In the genomic region with DNA sequence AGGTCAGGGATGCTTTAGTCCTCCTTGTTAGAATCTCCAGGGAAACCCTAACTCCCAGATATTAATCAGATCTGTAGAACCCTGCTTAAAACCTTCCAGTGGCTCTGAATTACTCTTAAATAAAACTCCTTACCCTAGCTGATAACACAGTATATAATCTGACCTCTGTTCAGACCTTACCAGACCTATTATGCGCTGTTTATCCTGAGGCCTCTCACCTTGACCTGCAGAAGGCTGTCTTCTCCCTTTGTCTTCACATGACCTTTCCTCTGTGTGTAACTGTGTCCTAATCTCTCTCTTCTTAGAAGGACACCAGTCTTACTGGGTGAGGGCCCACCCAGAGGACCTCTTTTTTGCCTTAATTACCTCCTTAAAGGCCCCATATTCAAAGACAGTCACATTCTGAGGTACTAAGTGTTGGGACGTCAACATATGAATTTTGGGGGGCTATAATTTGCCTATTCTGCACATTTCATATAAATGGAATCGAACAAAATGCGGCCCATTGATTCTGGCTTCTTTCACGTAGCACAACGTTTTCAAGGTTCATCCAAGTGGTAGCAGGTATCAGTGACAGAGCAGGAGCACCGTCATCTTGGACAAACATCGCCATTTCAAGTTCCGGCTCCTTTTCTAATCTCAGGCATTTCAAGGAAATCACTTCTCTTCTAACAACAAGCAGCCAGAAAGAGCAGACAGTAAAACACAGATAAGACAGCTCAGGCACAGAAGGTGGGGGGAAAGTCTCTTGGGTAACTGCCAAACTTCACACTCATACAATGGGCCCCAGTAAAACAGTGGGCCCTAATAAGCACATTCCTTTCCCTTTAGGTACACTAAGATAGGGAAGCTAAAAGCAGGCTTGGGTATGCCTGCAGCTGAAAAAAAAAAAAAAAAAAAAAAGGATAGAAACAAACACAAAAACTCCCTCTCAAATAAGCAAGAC, we compare ENCODE assay signal across 11 cellular contexts.
DNase-seq lines count a peak whose midpoint lies in the region; ATAC-seq, FAIRE-seq and TF ChIP-seq lines count a peak whose summit lies in the region.
"Had no signal": no experiment of that assay in that cellular context is flagged by ENCODE, and none has a peak within 500 bp of the region (broad histone marks: within the 10 kb centered on the region; RNA-seq: fewer than 3 reads in every experiment).

No MANE protein-coding gene starts in this region.

- H3K36me3 ChIP-seq in SJSA1 (no peaks in the 10 kb centered on the region), stomach smooth muscle (ENCODE audit: control insufficient read depth in 2 of 2, insufficient read depth in 2 of 2, low read length in 2 of 2) (no peaks in the 10 kb centered on the region), pancreas (no peaks in the 10 kb centered on the region)

- TF ChIP-seq CTCF in cardiac fibroblast (IDR thresholded peaks at IDR 0.05; ENCODE audit: low read depth, low read length) (no peak), pancreas (IDR thresholded peaks at IDR 0.05) (no peak), GM13976 (IDR thresholded peaks at IDR 0.05; ENCODE audit: borderline replicate concordance, control extremely low read depth, extremely low read depth, insufficient read depth, missing control alignments) (no peak)

- WGBS in pancreas, 2 donors = 67 to 74% methylated on average over 9 of the region's 9 CpGs

- H3K4me3 ChIP-seq in SJSA1 (no peak overlapping the region), cardiac fibroblast (replicated peaks in 1 of 2; ENCODE audit: low read depth in 2 of 2, low read length in 2 of 2) (no peak overlapping the region), stomach smooth muscle (ENCODE audit: low read length in 2 of 2) (peak overlapping the region in 1 of 2 donors; percentile 54), pancreas (no peak overlapping the region)
- H3K4me3 ChIP-seq: lung had no signal

- H3K27ac ChIP-seq in SJSA1 (peak overlapping the region; percentile 9; the same call in 1 of the 2 replicates), stomach smooth muscle (ENCODE audit: low read length) (peak overlapping the region; percentile 66), pancreas (peak overlapping the region in 1 of 4 donors; percentile 6)

- in situ Hi-C loops in GM13976 (cut with MboI; ENCODE audit: low sequenced_read_pairs, unreplicated experiment) = no loop called here

- peaks cover 25% of the 10 kb centered on the region for H3K4me1 ChIP-seq in SJSA1 (replicated peaks)
- H3K4me1 ChIP-seq in stomach smooth muscle (ENCODE audit: control insufficient read depth, insufficient read depth, low read length) = peaks cover 58% of the 10 kb centered on the region
- H3K4me1 ChIP-seq in pancreas = no peaks in the 10 kb centered on the region

- intact Hi-C loops in left colon (cut with DNase I, micrococcal nuclease) (no loop called here), pancreas (cut with DNase I) (no loop called here)

- FAIRE-seq in pancreas (lab: Jason Lieb, UNC) = no peak

- no peaks in the 10 kb centered on the region for H3K9me3 ChIP-seq in SJSA1 (replicated peaks)
- no peaks in the 10 kb centered on the region for H3K9me3 ChIP-seq in stomach smooth muscle (ENCODE audit: control insufficient read depth in 2 of 2, low read length in 2 of 2)
- no peaks in the 10 kb centered on the region for H3K9me3 ChIP-seq in pancreas

- no peaks in the 10 kb centered on the region for H3K27me3 ChIP-seq in SJSA1 (replicated peaks)
- H3K27me3 ChIP-seq in stomach smooth muscle (ENCODE audit: control insufficient read depth in 1 of 2, insufficient read depth in 2 of 2, low read length in 2 of 2) = no peaks in the 10 kb centered on the region
- no peaks in the 10 kb centered on the region for H3K27me3 ChIP-seq in pancreas

- ATAC-seq in left colon (peak; percentile 33), pancreas (no peak), GM18502 (IDR thresholded peaks at IDR 0.05; ENCODE audit: poor library complexity, unreplicated experiment) (no peak)

- DNase-seq in SJSA1 (ENCODE audit: low read depth in 1 of 2, low spot score in 2 of 2) (no peak), cardiac fibroblast (ENCODE audit: low read depth in 2 of 2) (peak; percentile 27 to 85), left colon (no peak), pancreas (no peak), GM13976 (ENCODE audit: low spot score) (no peak), GOT3 (lab: John Stamatoyannopoulos, UW) (no peak)
- DNase-seq: activated CD4-positive, alpha-beta memory T cell treated with anti-CD3 and anti-CD28 coated beads for 36 hours; T-helper 1 cell had no signal

- no peak overlapping the region for H3K9ac ChIP-seq in stomach smooth muscle (ENCODE audit: low read length in 2 of 2)

Comparison
In these comparisons a context has a peak if more than half of its experiments do, and no peak if none do; other contexts are left out.
1. DNase-seq: peak in cardiac fibroblast (2 of 2); none in SJSA1 (0 of 2), left colon (0 of 2), pancreas (0 of 6), GM13976 (single experiment) and GOT3 (single experiment).